Comparison of ENCODE assay signal across 11 cellular contexts in the genomic region with DNA sequence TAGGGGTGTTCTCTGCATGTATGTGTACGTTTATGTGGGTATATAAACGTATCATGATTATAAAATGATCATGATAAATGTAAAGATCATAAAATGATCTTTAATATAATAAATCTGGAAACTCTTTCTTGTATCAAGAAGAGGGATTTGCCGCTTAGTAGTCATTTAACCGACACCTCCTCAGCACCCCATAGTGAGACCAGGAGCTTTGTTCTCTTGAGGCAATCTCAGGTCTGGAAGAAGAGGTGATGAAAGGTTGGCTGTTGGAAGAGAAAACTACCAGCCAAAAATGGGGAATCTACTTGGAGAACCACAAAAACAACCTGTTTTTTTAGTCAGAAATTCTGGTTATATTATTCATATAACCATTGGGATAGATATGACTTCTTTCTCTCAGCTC. TPM values are rescaled to one million over a fixed set of nuclear protein-coding genes. Genes with fewer than 3 reads are reported as not detected.
DNase-seq lines count a peak whose midpoint lies in the region; ATAC-seq and TF ChIP-seq lines count a peak whose summit lies in the region.
"Had no signal": no experiment of that assay in that cellular context is flagged by ENCODE, and none has a peak within 500 bp of the region (broad histone marks: within the 10 kb centered on the region; RNA-seq: fewer than 3 reads in every experiment).

No MANE protein-coding gene starts in this region.

- no peak for ATAC-seq in IMR-90 (ENCODE audit: low read depth)

- peak overlapping the region; percentile 20 for H2BK5ac ChIP-seq in IMR-90 (ENCODE audit: low read depth, low read length, poor library complexity, severe bottlenecking)

- H2BK15ac ChIP-seq in IMR-90 (ENCODE audit: low read depth, low read length): no peak overlapping the region

- no peak overlapping the region; the same call in 1 of the 2 replicates for H2BK120ac ChIP-seq in IMR-90 (ENCODE audit: low read depth, low read length)

- no peak overlapping the region for H3K23ac ChIP-seq in IMR-90 (ENCODE audit: low read depth, low read length)

- H3K4ac ChIP-seq in IMR-90 (ENCODE audit: low read depth, low read length): no peak overlapping the region

- H3K36me3 ChIP-seq in BLaER1: peaks cover 49% of the 10 kb centered on the region
- peaks cover 22% of the 10 kb centered on the region for H3K36me3 ChIP-seq in IMR-90 (ENCODE audit: control insufficient read depth, insufficient read depth, low read length)
- peaks cover 46% of the 10 kb centered on the region for H3K36me3 ChIP-seq in brain microvascular endothelial cell (replicated peaks)
- peaks cover 48% of the 10 kb centered on the region for H3K36me3 ChIP-seq in osteoblast (ENCODE audit: insufficient read depth, low read length)

- no peak overlapping the region for H3K4me3 Mint-ChIP-seq in HFFc6

- H3K79me1 ChIP-seq in IMR-90 (ENCODE audit: low read depth in 1 of 2, low read length in 2 of 2): peaks cover 46 to 75% of the 10 kb centered on the region in 2 experiments

- peaks cover 58% of the 10 kb centered on the region for H3K4me1 Mint-ChIP-seq in HFFc6 (ENCODE audit: low read depth)

- no peak for DNase-seq in IMR-90
- DNase-seq in brain microvascular endothelial cell: no peak
- peak; percentile 64 for DNase-seq in osteoblast (ENCODE audit: insufficient read length, low spot score, missing footprints)
- no peak for DNase-seq in midbrain (lab: John Stamatoyannopoulos, UW)
- DNase-seq in germinal center (ENCODE audit: low spot score): no peak
- no peak for DNase-seq in middle frontal gyrus (ENCODE audit: extremely low spot score, low spot score)
- no peak for DNase-seq in HFFc6
- DNase-seq: activated CD8-positive, alpha-beta memory T cell treated with anti-CD3 and anti-CD28 coated beads, Interleukin-2, amount 50 U/mL, for 48 hours; NCI-H345; T1000 had no signal

- TF ChIP-seq RAD21 in IMR-90 (IDR thresholded peaks at IDR 0.05; ENCODE audit: low read length): no peak

- H3K79me2 ChIP-seq in osteoblast (ENCODE audit: insufficient read depth, low read length): peaks cover 71% of the 10 kb centered on the region

- H3K4me3 ChIP-seq in BLaER1 (peak overlapping the region; percentile 53), IMR-90 (ENCODE audit: insufficient read depth, low read depth, low read length) (no peak overlapping the region), brain microvascular endothelial cell (ENCODE audit: low read depth, low read length) (no peak overlapping the region), osteoblast (ENCODE audit: insufficient read depth, low read length) (no peak overlapping the region)

- H3K27ac ChIP-seq in BLaER1 (peak overlapping the region; percentile 95), IMR-90 (ENCODE audit: insufficient read depth, low read length) (peak overlapping the region; percentile 52; the same call in 1 of the 2 replicates), brain microvascular endothelial cell (peak overlapping the region; percentile 59), osteoblast (ENCODE audit: low read depth, low read length) (peak overlapping the region; percentile 20)

- H3K9me3 Mint-ChIP-seq in HFFc6: no peaks in the 10 kb centered on the region

- WGBS in IMR-90 (ENCODE audit: extremely low coverage in 2 of 2, insufficient read length in 1 of 2), 2 experiments: no CpG with 5 or more reads among the region's 4 CpGs

- H3K9me3 ChIP-seq in BLaER1 (no peaks in the 10 kb centered on the region), IMR-90 (ENCODE audit: control insufficient read depth, insufficient read depth, low read length) (no peaks in the 10 kb centered on the region), osteoblast (ENCODE audit: low read depth, low read length) (no peaks in the 10 kb centered on the region)

- in situ Hi-C loops in IMR-90 (cut with MboI; ENCODE audit: low sequenced_read_pairs): no loop called here
- in situ Hi-C loops in brain microvascular endothelial cell (cut with HindIII; ENCODE audit: low pct_ligation_motif_present, low sequenced_read_pairs): no loop called here

- no peak overlapping the region; the same call in 1 of the 2 replicates for H3K18ac ChIP-seq in IMR-90 (ENCODE audit: low read depth, low read length)

- POLR2A ChIA-PET in IMR-90 (lab: Charles Lee; ENCODE audit: unreplicated experiment): no interaction called here

- no peak overlapping the region for H3K14ac ChIP-seq in IMR-90 (replicated peaks; ENCODE audit: low read depth, low read length)

- H3K9me1 ChIP-seq in IMR-90 (ENCODE audit: insufficient read depth, low read length): peaks cover 21% of the 10 kb centered on the region

- H4K91ac ChIP-seq in IMR-90 (ENCODE audit: insufficient read depth, low read depth, low read length): no peak overlapping the region

- no TSS peak for BruUV-seq in IMR-90 (replicated peaks; lab: Mats Ljungman, UMichigan)

- H2BK20ac ChIP-seq in IMR-90 (ENCODE audit: low read depth, low read length): no peak overlapping the region

- TF ChIP-seq POLR2A in IMR-90 (IDR thresholded peaks at IDR 0.05; ENCODE audit: low read depth, low read length): no peak

- TF ChIP-seq CTCF in IMR-90 (conservative IDR thresholded peaks at IDR 0.05; ENCODE audit: low read depth, low read length) (no peak), brain microvascular endothelial cell (IDR thresholded peaks at IDR 0.05; ENCODE audit: low read depth, low read length, missing control alignments) (no peak), osteoblast (IDR thresholded peaks at IDR 0.05; ENCODE audit: extremely low read depth, low read depth, low read length) (no peak), HFFc6 (IDR thresholded peaks at IDR 0.05) (no peak)

- peak overlapping the region; percentile 92 for H3K4me2 ChIP-seq in BLaER1
- no peak overlapping the region for H3K4me2 ChIP-seq in IMR-90 (ENCODE audit: low read depth, low read length)
- no peak overlapping the region for H3K4me2 ChIP-seq in osteoblast (ENCODE audit: insufficient read depth, low read length)

- H2AK5ac ChIP-seq in IMR-90 (ENCODE audit: low read depth, low read length): peak overlapping the region; percentile 32; the same call in 1 of the 2 replicates

- CTCF ChIA-PET in IMR-90 (lab: Yijun Ruan, JAX): no interaction called here

- H3K27ac Mint-ChIP-seq in HFFc6: no peak overlapping the region

- H3K27me3 ChIP-seq in BLaER1: no peaks in the 10 kb centered on the region
- no peaks in the 10 kb centered on the region for H3K27me3 ChIP-seq in IMR-90 (ENCODE audit: control insufficient read depth, insufficient read depth, low read length)
- H3K27me3 ChIP-seq in brain microvascular endothelial cell (replicated peaks): no peaks in the 10 kb centered on the region
- no peaks in the 10 kb centered on the region for H3K27me3 ChIP-seq in osteoblast (ENCODE audit: insufficient read depth, low read length)

- H4K5ac ChIP-seq in IMR-90 (ENCODE audit: low read depth, low read length): no peak overlapping the region

- H3K9ac ChIP-seq in BLaER1: 0 out of 2 replicates have a peak overlapping the region, but pooled peaks have one; percentile 81
- H3K9ac ChIP-seq in IMR-90 (ENCODE audit: low read depth, low read length): no peak overlapping the region

- peaks cover 56% of the 10 kb centered on the region for H3K36me3 Mint-ChIP-seq in HFFc6 (ENCODE audit: low read depth)

- H3K4me1 ChIP-seq in BLaER1: peaks cover 96% of the 10 kb centered on the region
- H3K4me1 ChIP-seq in IMR-90 (ENCODE audit: control insufficient read depth, insufficient read depth, low read length): peaks cover 30% of the 10 kb centered on the region
- peaks cover 27% of the 10 kb centered on the region for H3K4me1 ChIP-seq in osteoblast (ENCODE audit: insufficient read depth, low read length)

- no peak overlapping the region for H4K8ac ChIP-seq in IMR-90 (ENCODE audit: low read depth in 2 of 2, low read length in 2 of 2)

- H2AFZ ChIP-seq in IMR-90 (replicated peaks; ENCODE audit: low read length, poor library complexity) (no peak overlapping the region), osteoblast (ENCODE audit: low read length) (no peak overlapping the region)

- no peaks in the 10 kb centered on the region for H3K27me3 Mint-ChIP-seq in HFFc6 (ENCODE audit: insufficient read depth)

- H3K56ac ChIP-seq in IMR-90 (ENCODE audit: extremely low read depth, insufficient read depth, low read length): no peak overlapping the region

- H2AK9ac ChIP-seq in IMR-90 (replicated peaks; ENCODE audit: low read depth, low read length, poor library complexity): no peak overlapping the region

- dilution Hi-C loops in IMR-90 (cut with HindIII; ENCODE audit: low sequenced_read_pairs, unreplicated experiment): no loop called here

- intact Hi-C loops in IMR-90 (cut with micrococcal nuclease): no loop called here

- H4K20me1 ChIP-seq in BLaER1 (peaks cover 32% of the 10 kb centered on the region; the same call in 1 of the 2 replicates), IMR-90 (ENCODE audit: insufficient read depth, low read length) (no peaks in the 10 kb centered on the region), osteoblast (ENCODE audit: insufficient read depth, low read length) (peaks cover 8% of the 10 kb centered on the region)

TF ChIP-seq in IMR-90, 13 proteins besides CTCF, POLR2A, EP300 and RAD21:
- no peak for TF ChIP-seq MXI1 (IDR thresholded peaks at IDR 0.05; ENCODE audit: borderline replicate concordance, low read depth, low read length)
- TF ChIP-seq, protein P1, sequence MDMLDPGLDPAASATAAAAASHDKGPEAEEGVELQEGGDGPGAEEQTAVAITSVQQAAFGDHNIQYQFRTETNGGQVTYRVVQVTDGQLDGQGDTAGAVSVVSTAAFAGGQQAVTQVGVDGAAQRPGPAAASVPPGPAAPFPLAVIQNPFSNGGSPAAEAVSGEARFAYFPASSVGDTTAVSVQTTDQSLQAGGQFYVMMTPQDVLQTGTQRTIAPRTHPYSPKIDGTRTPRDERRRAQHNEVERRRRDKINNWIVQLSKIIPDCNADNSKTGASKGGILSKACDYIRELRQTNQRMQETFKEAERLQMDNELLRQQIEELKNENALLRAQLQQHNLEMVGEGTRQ (IDR thresholded peaks at IDR 0.05; ENCODE audit: low read depth, low read length): no peak
TF ChIP-seq in IMR-90: peak in this region for 0.

RNA-seq across cellular contexts. Expression of a gene that starts 38.7 kb away (rescaled TPM):
- total RNA-seq in IMR-90 (2012; rRNA removed) (87.5 and 89.7 TPM in 2 replicates), osteoblast (118 and 162 TPM in 2 replicates)
- 58.1 and 63.7 TPM in 2 replicates for polyA plus RNA-seq in IMR-90 (2012; rRNA removed)
- 34.9 and 52.0 TPM in 2 replicates for polyA plus RNA-seq in IMR-90 (2012; cell fraction: cytosol; rRNA removed)
- 17.3 and 35.9 TPM in 2 replicates for polyA plus RNA-seq in IMR-90 (2012; cell fraction: nucleus; rRNA removed; ENCODE audit: low replicate concordance)
- total RNA-seq in HFFc6 (2021; fragmentation: NEBNext Ultra II Directional; extraction: Animal tissue kit (Norgen Biotek cat#: 25700)): 100 to 1,000 TPM in 4 of 6 experiments, 10 to 100 TPM in 2; 78.5 to 135 (median 118) TPM

Comparison
In these comparisons a context has a peak if more than half of its experiments do, and no peak if none do; other contexts are left out.
1. H3K27ac ChIP-seq: peak in every context shown above with its lines; median percentile 95 in BLaER1; 59 in brain microvascular endothelial cell; 52 in IMR-90; 20 in osteoblast.